Comparison of ENCODE assay signal across 9 cellular contexts in genomic region chr10:53025172-53025651, GRCh38.
DNase-seq lines count a peak whose midpoint lies in the region; ATAC-seq and TF ChIP-seq lines count a peak whose summit lies in the region.
"Had no signal": no experiment of that assay in that cellular context is flagged by ENCODE, and none has a peak within 500 bp of the region (broad histone marks: within the 10 kb centered on the region; RNA-seq: fewer than 3 reads in every experiment).

No MANE protein-coding gene starts in this region.

- ATAC-seq in body of pancreas (peak; percentile 35), lower lobe of right lung (no peak), HG03342 (IDR thresholded peaks at IDR 0.05; ENCODE audit: unreplicated experiment) (no peak)

- 2 to 7% methylated on average over 9 of the region's 9 CpGs for WGBS in body of pancreas, 2 donors

- TF ChIP-seq POLR2A in body of pancreas (IDR thresholded peaks at IDR 0.05): no peak

- H3K36me3 ChIP-seq in body of pancreas (replicated peaks in 1 of 2; ENCODE audit: insufficient read depth in 1 of 2, low read depth in 2 of 2): no peaks in the 10 kb centered on the region
- H3K36me3 ChIP-seq in lower lobe of right lung: no peaks in the 10 kb centered on the region

- H3K27ac ChIP-seq in body of pancreas: peak overlapping the region in 3 of 4 donors; percentile 34 to 71 (median 50)
- H3K27ac ChIP-seq in lower lobe of right lung: no peak overlapping the region

- H3K4me3 ChIP-seq in HFF-Myc (replicated peaks; ENCODE audit: low read depth, low read length) (peak overlapping the region; percentile 16), body of pancreas (no peak overlapping the region), lower lobe of right lung (peak overlapping the region; percentile 30)

- TF ChIP-seq CTCF in HFF-Myc (IDR thresholded peaks at IDR 0.05; ENCODE audit: low read depth, low read length, missing control alignments) (no peak), body of pancreas (IDR thresholded peaks at IDR 0.05) (no peak), lower lobe of right lung (IDR thresholded peaks at IDR 0.05) (no peak)

- peaks cover 9% of the 10 kb centered on the region for H3K4me1 ChIP-seq in body of pancreas
- H3K4me1 ChIP-seq in lower lobe of right lung: no peaks in the 10 kb centered on the region

- intact Hi-C loops in body of pancreas (cut with DNase I): no loop called here
- intact Hi-C loops in lower lobe of right lung (cut with DNase I): no loop called here

- H3K27me3 ChIP-seq in body of pancreas (no peaks in the 10 kb centered on the region), lower lobe of right lung (ENCODE audit: low read depth) (no peaks in the 10 kb centered on the region)

- H3K9me3 ChIP-seq in body of pancreas (no peaks in the 10 kb centered on the region), lower lobe of right lung (no peaks in the 10 kb centered on the region)

- DNase-seq in A172 (ENCODE audit: low spot score) (peak; percentile 35), HFF-Myc (ENCODE audit: extremely low read depth, low read depth) (no peak), body of pancreas (peak in 1 of 4 donors; percentile 16), lower lobe of right lung (no peak), NCI-H1092 treated with DMSO at 0.1 percent for 48 hours (lab: John Stamatoyannopoulos, UW) (no peak), GF-D8 (lab: John Stamatoyannopoulos, UW) (no peak), COR-L47 (lab: John Stamatoyannopoulos, UW) (no peak)
- DNase-seq: central memory CD4-positive, alpha-beta T cell had no signal

Comparison
In these comparisons a context has a peak if more than half of its experiments do, and no peak if none do; other contexts are left out.
1. H3K4me3 ChIP-seq: peak in HFF-Myc (single experiment) and lower lobe of right lung (single experiment); none in body of pancreas (0 of 2).